In genomic region chr3:8386221-8386620, GRCh38 we compare ENCODE assay signal across 21 cellular contexts.
DNase-seq lines count a peak whose midpoint lies in the region; ATAC-seq and TF ChIP-seq lines count a peak whose summit lies in the region.
"Had no signal": no experiment of that assay in that cellular context is flagged by ENCODE, and none has a peak within 500 bp of the region (broad histone marks: within the 10 kb centered on the region; RNA-seq: fewer than 3 reads in every experiment).

No MANE protein-coding gene starts in this region.

- no peak overlapping the region for H3K14ac ChIP-seq in IMR-90 (replicated peaks; ENCODE audit: low read depth, low read length)
- H3K14ac ChIP-seq in mesenchymal stem cell (ENCODE audit: low read length in 2 of 2), result no peak overlapping the region

- CTCF ChIA-PET in IMR-90 (lab: Yijun Ruan, JAX), result interaction anchor here (0.9 kb wide), 1 partner anchor 15 kb away, joined by 4 read pairs; no protein-coding TSS in a partner anchor

- H4K5ac ChIP-seq in IMR-90 (ENCODE audit: low read depth, low read length), result no peak overlapping the region

- H3K4me2 ChIP-seq in IMR-90 (ENCODE audit: low read depth, low read length) (no peak overlapping the region), mesenchymal stem cell (ENCODE audit: low read length, poor library complexity, severe bottlenecking) (no peak overlapping the region)

- TF ChIP-seq RAD21 in IMR-90 (IDR thresholded peaks at IDR 0.05; ENCODE audit: low read length), result no peak

- no peak for TF ChIP-seq CTCF in IMR-90 (conservative IDR thresholded peaks at IDR 0.05; ENCODE audit: low read depth, low read length)
- TF ChIP-seq CTCF in epithelial cell of proximal tubule (conservative IDR thresholded peaks at IDR 0.05; ENCODE audit: low read depth, low read length), result no peak

- no peak overlapping the region for H2AK5ac ChIP-seq in IMR-90 (ENCODE audit: low read depth, low read length)
- H2AK5ac ChIP-seq in mesenchymal stem cell (ENCODE audit: low read length, severe bottlenecking), result no peak overlapping the region

- intact Hi-C loops in IMR-90 (cut with micrococcal nuclease), result no loop called here

- H3K23ac ChIP-seq in IMR-90 (ENCODE audit: low read depth, low read length), result no peak overlapping the region
- no peak overlapping the region for H3K23ac ChIP-seq in mesenchymal stem cell (ENCODE audit: low read length in 2 of 2)

- no peak overlapping the region for H2BK20ac ChIP-seq in IMR-90 (ENCODE audit: low read depth, low read length)

- DNase-seq in AG08396 (ENCODE audit: low spot score) (peak; percentile 26), IMR-90 (peak; percentile 19), epithelial cell of proximal tubule (ENCODE audit: low read depth) (peak; percentile 36), mesenchymal stem cell (peak; percentile 4), germinal center (ENCODE audit: low spot score) (no peak)
- no peak for DNase-seq in activated effector memory CD4-positive, alpha-beta T cell treated with Interleukin-2 at 50 U/mL for 16 hours
- DNase-seq: activated CD4-positive, alpha-beta T cell treated with anti-CD3 and anti-CD28 coated beads for 48 hours; cerebellar nuclear complex; effector memory CD4-positive, alpha-beta T cell; heart left ventricle; left ventricle myocardium inferior; NCI-H1417; NCI-H510A treated with DMSO at 0.1 percent for 48 hours; nephron progenitor cell; posterior cingulate gyrus; stimulated activated CD4-positive, alpha-beta T cell treated with anti-CD3 and anti-CD28 coated beads, Interleukin-1b, Interleukin-23, amount 100 ng/mL, for 48 hours had no signal

- H3K18ac ChIP-seq in IMR-90 (ENCODE audit: low read depth, low read length) (no peak overlapping the region), mesenchymal stem cell (ENCODE audit: low read depth in 1 of 2, low read length in 2 of 2) (no peak overlapping the region)

- H4K91ac ChIP-seq in IMR-90 (ENCODE audit: insufficient read depth, low read depth, low read length) (no peak overlapping the region), mesenchymal stem cell (ENCODE audit: low read length) (no peak overlapping the region)

- H2BK5ac ChIP-seq in IMR-90 (ENCODE audit: low read depth, low read length, poor library complexity, severe bottlenecking), result no peak overlapping the region
- no peak overlapping the region for H2BK5ac ChIP-seq in mesenchymal stem cell (ENCODE audit: low read depth, low read length, poor library complexity, severe bottlenecking)

- no peak overlapping the region for H3K56ac ChIP-seq in IMR-90 (ENCODE audit: extremely low read depth, insufficient read depth, low read length)

- dilution Hi-C loops in IMR-90 (cut with HindIII; ENCODE audit: low sequenced_read_pairs, unreplicated experiment), result no loop called here

- H4K20me1 ChIP-seq in IMR-90 (ENCODE audit: insufficient read depth, low read length), result no peaks in the 10 kb centered on the region

- no TSS peak for BruUV-seq in IMR-90 (replicated peaks; lab: Mats Ljungman, UMichigan)

- H3K9me3 ChIP-seq in IMR-90 (ENCODE audit: control insufficient read depth, insufficient read depth, low read length), result no peaks in the 10 kb centered on the region
- H3K9me3 ChIP-seq in mesenchymal stem cell (ENCODE audit: control insufficient read depth, low read length), result peaks cover 6% of the 10 kb centered on the region
- H3K9me3 ChIP-seq: ascending aorta, esophagus muscularis mucosa, heart left ventricle, left ventricle myocardium inferior, SJSA1 had no signal

- H4K8ac ChIP-seq in IMR-90 (ENCODE audit: low read depth in 2 of 2, low read length in 2 of 2) (no peak overlapping the region), mesenchymal stem cell (ENCODE audit: low read length) (no peak overlapping the region)

- no peak overlapping the region for H3K4me3 ChIP-seq in IMR-90 (ENCODE audit: insufficient read depth, low read depth, low read length)
- H3K4me3 ChIP-seq in epithelial cell of proximal tubule (ENCODE audit: low read depth, low read length), result no peak overlapping the region
- H3K4me3 ChIP-seq in mesenchymal stem cell (ENCODE audit: insufficient read depth in 1 of 2, low read depth in 1 of 2, low read length in 2 of 2), result no peak overlapping the region
- H3K4me3 ChIP-seq: ascending aorta, esophagus muscularis mucosa, heart left ventricle, left ventricle myocardium inferior, SJSA1 had no signal

- no peaks in the 10 kb centered on the region; the same call in 1 of the 2 replicates for H3K27me3 ChIP-seq in IMR-90 (ENCODE audit: control insufficient read depth, insufficient read depth, low read length)
- H3K27me3 ChIP-seq in mesenchymal stem cell (ENCODE audit: control insufficient read depth in 1 of 2, insufficient read depth in 1 of 2, low read length in 2 of 2), result peaks cover 0 to 23% of the 10 kb centered on the region in 2 experiments
- H3K27me3 ChIP-seq: ascending aorta, esophagus muscularis mucosa, heart left ventricle, SJSA1 had no signal

- H3K79me1 ChIP-seq in IMR-90 (ENCODE audit: low read depth in 1 of 2, low read length in 2 of 2) (no peaks in the 10 kb centered on the region), mesenchymal stem cell (replicated peaks; ENCODE audit: low read length, poor library complexity, severe bottlenecking) (peaks cover 2% of the 10 kb centered on the region)

- H3K9ac ChIP-seq in IMR-90 (ENCODE audit: low read depth, low read length), result no peak overlapping the region
- H3K9ac ChIP-seq in mesenchymal stem cell (ENCODE audit: low read length), result no peak overlapping the region

- H2BK15ac ChIP-seq in IMR-90 (ENCODE audit: low read depth, low read length), result no peak overlapping the region
- no peak overlapping the region for H2BK15ac ChIP-seq in mesenchymal stem cell (ENCODE audit: low read depth, poor library complexity, severe bottlenecking)

- H2BK12ac ChIP-seq in mesenchymal stem cell (ENCODE audit: low read length in 2 of 2), result no peak overlapping the region

- no peak overlapping the region for H2AK9ac ChIP-seq in IMR-90 (replicated peaks; ENCODE audit: low read depth, low read length, poor library complexity)

- no peak overlapping the region for H3K27ac ChIP-seq in IMR-90 (ENCODE audit: insufficient read depth, low read length)
- H3K27ac ChIP-seq in mesenchymal stem cell (ENCODE audit: low read length, poor library complexity, severe bottlenecking), result no peak overlapping the region
- H3K27ac ChIP-seq: ascending aorta, esophagus muscularis mucosa, heart left ventricle, left ventricle myocardium inferior, SJSA1 had no signal

- in situ Hi-C loops in IMR-90 (cut with MboI; ENCODE audit: low sequenced_read_pairs), result no loop called here

- H2BK120ac ChIP-seq in IMR-90 (ENCODE audit: low read depth, low read length) (no peak overlapping the region), mesenchymal stem cell (ENCODE audit: low read depth, low read length) (no peak overlapping the region)

- H3K9me1 ChIP-seq in IMR-90 (ENCODE audit: insufficient read depth, low read length), result no peaks in the 10 kb centered on the region

- TF ChIP-seq POLR2A in IMR-90 (IDR thresholded peaks at IDR 0.05; ENCODE audit: low read depth, low read length), result no peak

- ATAC-seq in IMR-90 (ENCODE audit: low read depth) (peak; percentile 77), HG02884 (IDR thresholded peaks at IDR 0.05; ENCODE audit: unreplicated experiment) (no peak), HG02970 (IDR thresholded peaks at IDR 0.05; ENCODE audit: low FRiP score, unreplicated experiment) (no peak)
- ATAC-seq: heart left ventricle had no signal

- H3K4ac ChIP-seq in IMR-90 (ENCODE audit: low read depth, low read length) (no peak overlapping the region), mesenchymal stem cell (ENCODE audit: low read depth in 1 of 2, low read length in 2 of 2) (no peak overlapping the region)

- no peak overlapping the region for H2AFZ ChIP-seq in IMR-90 (replicated peaks; ENCODE audit: low read length, poor library complexity)
- no peak overlapping the region for H2AFZ ChIP-seq in mesenchymal stem cell (ENCODE audit: low read depth, low read length)

- no peaks in the 10 kb centered on the region for H3K36me3 ChIP-seq in IMR-90 (ENCODE audit: control insufficient read depth, insufficient read depth, low read length)
- no peaks in the 10 kb centered on the region for H3K36me3 ChIP-seq in mesenchymal stem cell (ENCODE audit: control insufficient read depth in 1 of 2, insufficient read depth in 2 of 2, low read depth in 1 of 2, low read length in 2 of 2)
- H3K36me3 ChIP-seq: ascending aorta, esophagus muscularis mucosa, heart left ventricle, left ventricle myocardium inferior, SJSA1 had no signal

- H3K4me1 ChIP-seq in IMR-90 (ENCODE audit: control insufficient read depth, insufficient read depth, low read length) (no peaks in the 10 kb centered on the region; the same call in 1 of the 2 replicates), mesenchymal stem cell (ENCODE audit: control insufficient read depth, insufficient read depth, low read depth, low read length) (no peaks in the 10 kb centered on the region)
- H3K4me1 ChIP-seq: ascending aorta, esophagus muscularis mucosa, heart left ventricle, left ventricle myocardium inferior, SJSA1 had no signal

- POLR2A ChIA-PET in IMR-90 (lab: Charles Lee; ENCODE audit: unreplicated experiment), result no interaction called here

TF ChIP-seq in IMR-90, 13 proteins besides CTCF, POLR2A, EP300 and RAD21:
- no peak for TF ChIP-seq RCOR1 (IDR thresholded peaks at IDR 0.05; ENCODE audit: insufficient replicate concordance, low read length)
- TF ChIP-seq BHLHE40 (IDR thresholded peaks at IDR 0.05; ENCODE audit: low read depth, low read length), result no peak
- TF ChIP-seq ELK1 (IDR thresholded peaks at IDR 0.05; ENCODE audit: borderline replicate concordance, low read depth, low read length), result no peak
- no peak for TF ChIP-seq MAZ (IDR thresholded peaks at IDR 0.05; ENCODE audit: borderline replicate concordance, low read depth, low read length)
- TF ChIP-seq MAFK (IDR thresholded peaks at IDR 0.05; ENCODE audit: low read depth, low read length), result no peak
- TF ChIP-seq CEBPB (IDR thresholded peaks at IDR 0.05; ENCODE audit: low read depth, low read length), result no peak

Comparison
In these comparisons a context has a peak if more than half of its experiments do, and no peak if none do; other contexts are left out.
1. DNase-seq: peak in AG08396 (single experiment), IMR-90 (single experiment), epithelial cell of proximal tubule (single experiment) and mesenchymal stem cell (single experiment); none in germinal center (single experiment) and activated effector memory CD4-positive, alpha-beta T cell treated with Interleukin-2 at 50 U/mL for 16 hours (single experiment).